Comparison of ENCODE assay signal across 22 cellular contexts in genomic region chr6:53579338-53579737, GRCh38. TPM values are rescaled to one million over a fixed set of nuclear protein-coding genes. Genes with fewer than 3 reads are reported as not detected.
A peak's percentile ranks its signal among the peaks of the same experiment; 100 is the strongest.
DNase-seq lines count a peak whose midpoint lies in the region; ATAC-seq and TF ChIP-seq lines count a peak whose summit lies in the region.
"Had no signal": no experiment of that assay in that cellular context is flagged by ENCODE, and none has a peak within 500 bp of the region (broad histone marks: within the 10 kb centered on the region; RNA-seq: fewer than 3 reads in every experiment).

No MANE protein-coding gene starts in this region.

- peaks cover 18% of the 10 kb centered on the region for H3K4me1 Mint-ChIP-seq in activated naive CD8-positive, alpha-beta T cell treated with anti-CD3 and anti-CD28 coated beads, Interleukin-2, amount 50 U/mL, for 24 hours
- no peaks in the 10 kb centered on the region for H3K4me1 Mint-ChIP-seq in activated naive CD8-positive, alpha-beta T cell treated with anti-CD3 and anti-CD28 coated beads for 36 hours
- H3K4me1 Mint-ChIP-seq in CD8-positive, alpha-beta T cell (ENCODE audit: low read depth): no peaks in the 10 kb centered on the region
- H3K4me1 Mint-ChIP-seq in Calu3 (ENCODE audit: low read depth, unreplicated experiment): no peaks in the 10 kb centered on the region

- intact Hi-C loops in CD8-positive, alpha-beta T cell (cut with DNase I, micrococcal nuclease): no loop called here
- intact Hi-C loops in Calu3 (cut with micrococcal nuclease; ENCODE audit: unreplicated experiment): no loop called here

- TF ChIP-seq CTCF in CD8-positive, alpha-beta T cell (IDR thresholded peaks at IDR 0.05): no peak
- TF ChIP-seq CTCF in foreskin fibroblast (IDR thresholded peaks at IDR 0.05; ENCODE audit: low read depth, low read length): no peak
- TF ChIP-seq CTCF in Calu3 (IDR thresholded peaks at IDR 0.05; ENCODE audit: unreplicated experiment): no peak

- no peaks in the 10 kb centered on the region for H3K4me1 ChIP-seq in CD8-positive, alpha-beta T cell (ENCODE audit: insufficient read depth, low read length)
- H3K4me1 ChIP-seq: thyroid gland had no signal

- peak overlapping the region; percentile 55 for H3K27ac Mint-ChIP-seq in activated naive CD8-positive, alpha-beta T cell treated with anti-CD3 and anti-CD28 coated beads, Interleukin-2, amount 50 U/mL, for 24 hours
- no peak overlapping the region for H3K27ac Mint-ChIP-seq in activated naive CD8-positive, alpha-beta T cell treated with anti-CD3 and anti-CD28 coated beads for 36 hours
- H3K27ac Mint-ChIP-seq in CD8-positive, alpha-beta T cell: no peak overlapping the region
- no peak overlapping the region for H3K27ac Mint-ChIP-seq in Calu3 (ENCODE audit: unreplicated experiment)
- H3K27ac Mint-ChIP-seq: activated naive CD8-positive, alpha-beta T cell; CD4-positive, alpha-beta T cell; T-helper 17 cell had no signal

- ATAC-seq in activated naive CD8-positive, alpha-beta T cell treated with anti-CD3 and anti-CD28 coated beads, Interleukin-2, amount 50 U/mL, for 24 hours: peak; percentile 76
- ATAC-seq in CD8-positive, alpha-beta T cell: no peak
- ATAC-seq: gastroesophageal sphincter, right cardiac atrium, T-helper 17 cell had no signal

- CTCF ChIA-PET in CD8-positive, alpha-beta T cell (lab: Charles Lee): no interaction called here
- CTCF ChIA-PET in Calu3 (lab: Charles Lee): interaction anchor here (0.6 kb wide), 1 partner anchor 230 kb away, joined by 3 read pairs; the partner anchor contains the start of gene ELOVL5

- peaks cover 4% of the 10 kb centered on the region for H3K9me3 Mint-ChIP-seq in activated naive CD8-positive, alpha-beta T cell treated with anti-CD3 and anti-CD28 coated beads, Interleukin-2, amount 50 U/mL, for 24 hours
- no peaks in the 10 kb centered on the region for H3K9me3 Mint-ChIP-seq in activated naive CD8-positive, alpha-beta T cell treated with anti-CD3 and anti-CD28 coated beads for 36 hours
- H3K9me3 Mint-ChIP-seq in CD8-positive, alpha-beta T cell: no peaks in the 10 kb centered on the region
- H3K9me3 Mint-ChIP-seq in Calu3 (ENCODE audit: low read depth, unreplicated experiment): no peaks in the 10 kb centered on the region
- H3K9me3 Mint-ChIP-seq: CD4-positive, alpha-beta T cell had no signal

- DNase-seq in activated naive CD8-positive, alpha-beta T cell treated with anti-CD3 and anti-CD28 coated beads, Interleukin-2, amount 50 U/mL, for 24 hours: no peak
- no peak for DNase-seq in activated naive CD8-positive, alpha-beta T cell treated with anti-CD3 and anti-CD28 coated beads for 36 hours
- peak; percentile 46 for DNase-seq in activated naive CD4-positive, alpha-beta T cell treated with anti-CD3 and anti-CD28 coated beads, Interleukin-2, amount 50 U/mL, for 16 hours
- DNase-seq in stimulated activated CD4-positive, alpha-beta T cell treated with anti-CD3 and anti-CD28 coated beads, Interleukin-2, amount 100 ng/mL, for 24 hours: peak; percentile 49 to 56
- no peak for DNase-seq in CD8-positive, alpha-beta T cell
- DNase-seq in foreskin fibroblast (no peak), Calu3 (no peak)
- DNase-seq: CD4-positive, alpha-beta T cell; effector CD8-positive, alpha-beta T cell; GF-D8; kidney; NCI-H1105; NCI-H2081; NCI-H446; NK-92 treated with Interleukin-12 subunit alpha and Interleukin-12 subunit beta, amount 100 ng/mL, for 24 hours; occipital lobe; right cardiac atrium; T-helper 17 cell; thyroid gland had no signal

- no peaks in the 10 kb centered on the region for H3K36me3 ChIP-seq in CD8-positive, alpha-beta T cell (ENCODE audit: insufficient read depth, low read length)
- H3K36me3 ChIP-seq: gastroesophageal sphincter, SJSA1, thyroid gland had no signal

- no peaks in the 10 kb centered on the region for H3K27me3 ChIP-seq in CD8-positive, alpha-beta T cell (ENCODE audit: insufficient read depth, low read length)
- H3K27me3 ChIP-seq: gastroesophageal sphincter, SJSA1, thyroid gland had no signal

- H3K9me3 ChIP-seq in CD8-positive, alpha-beta T cell (ENCODE audit: low read length): no peaks in the 10 kb centered on the region
- H3K9me3 ChIP-seq: gastroesophageal sphincter, SJSA1, thyroid gland had no signal

- no peak overlapping the region for H3K27ac ChIP-seq in CD8-positive, alpha-beta T cell (ENCODE audit: low read depth, low read length)
- H3K27ac ChIP-seq: gastroesophageal sphincter, SJSA1, thyroid gland had no signal

- H3K36me3 Mint-ChIP-seq in activated naive CD8-positive, alpha-beta T cell treated with anti-CD3 and anti-CD28 coated beads, Interleukin-2, amount 50 U/mL, for 24 hours (ENCODE audit: low read depth): no peaks in the 10 kb centered on the region
- no peaks in the 10 kb centered on the region for H3K36me3 Mint-ChIP-seq in activated naive CD8-positive, alpha-beta T cell treated with anti-CD3 and anti-CD28 coated beads for 36 hours
- no peaks in the 10 kb centered on the region for H3K36me3 Mint-ChIP-seq in CD8-positive, alpha-beta T cell
- H3K36me3 Mint-ChIP-seq in Calu3 (ENCODE audit: insufficient read depth, unreplicated experiment): no peaks in the 10 kb centered on the region
- H3K36me3 Mint-ChIP-seq: activated naive CD8-positive, alpha-beta T cell had no signal

- no TSS peak for BruUV-seq in Calu3 (replicated peaks; lab: Mats Ljungman, UMichigan)

- H3K4me3 Mint-ChIP-seq in activated naive CD8-positive, alpha-beta T cell treated with anti-CD3 and anti-CD28 coated beads, Interleukin-2, amount 50 U/mL, for 24 hours: no peak overlapping the region
- H3K4me3 Mint-ChIP-seq in activated naive CD8-positive, alpha-beta T cell treated with anti-CD3 and anti-CD28 coated beads for 36 hours: no peak overlapping the region
- no peak overlapping the region for H3K4me3 Mint-ChIP-seq in CD8-positive, alpha-beta T cell
- no peak overlapping the region for H3K4me3 Mint-ChIP-seq in Calu3 (ENCODE audit: low read depth, unreplicated experiment)
- H3K4me3 Mint-ChIP-seq: activated naive CD8-positive, alpha-beta T cell; CD4-positive, alpha-beta T cell; T-helper 17 cell had no signal

- H3K27me3 Mint-ChIP-seq in activated naive CD8-positive, alpha-beta T cell treated with anti-CD3 and anti-CD28 coated beads, Interleukin-2, amount 50 U/mL, for 24 hours: no peaks in the 10 kb centered on the region
- no peaks in the 10 kb centered on the region for H3K27me3 Mint-ChIP-seq in activated naive CD8-positive, alpha-beta T cell treated with anti-CD3 and anti-CD28 coated beads for 36 hours
- no peaks in the 10 kb centered on the region for H3K27me3 Mint-ChIP-seq in CD8-positive, alpha-beta T cell (ENCODE audit: low read depth)
- no peaks in the 10 kb centered on the region for H3K27me3 Mint-ChIP-seq in Calu3 (ENCODE audit: unreplicated experiment)
- H3K27me3 Mint-ChIP-seq: activated naive CD8-positive, alpha-beta T cell; CD4-positive, alpha-beta T cell; T-helper 17 cell had no signal

- H3K4me3 ChIP-seq in CD8-positive, alpha-beta T cell (ENCODE audit: low read depth, low read length): no peak overlapping the region
- no peak overlapping the region for H3K4me3 ChIP-seq in foreskin fibroblast (ENCODE audit: low read depth in 1 of 2, low read length in 2 of 2)
- H3K4me3 ChIP-seq: gastroesophageal sphincter, SJSA1, thyroid gland had no signal

- POLR2A ChIA-PET in CD8-positive, alpha-beta T cell (lab: Charles Lee): no interaction called here

RNA-seq across cellular contexts. Expression of gene GCLC, which starts 34.4 kb away (rescaled TPM):
- 10 to 100 TPM; 25.3 to 29.6 TPM for total RNA-seq in activated naive CD8-positive, alpha-beta T cell treated with anti-CD3 and anti-CD28 coated beads for 36 hours
- total RNA-seq in CD8-positive, alpha-beta T cell: 10 to 100 TPM; 13.1 to 13.6 TPM
- total RNA-seq in Calu3 (2022): 45.7 and 45.9 TPM in 2 replicates

Comparison
In these comparisons a context has a peak if more than half of its experiments do, and no peak if none do; other contexts are left out.
1. DNase-seq: peak in activated naive CD4-positive, alpha-beta T cell treated with anti-CD3 and anti-CD28 coated beads, Interleukin-2, amount 50 U/mL, for 16 hours (single experiment) and stimulated activated CD4-positive, alpha-beta T cell treated with anti-CD3 and anti-CD28 coated beads, Interleukin-2, amount 100 ng/mL, for 24 hours (2 of 2); none in activated naive CD8-positive, alpha-beta T cell treated with anti-CD3 and anti-CD28 coated beads, Interleukin-2, amount 50 U/mL, for 24 hours (single experiment), activated naive CD8-positive, alpha-beta T cell treated with anti-CD3 and anti-CD28 coated beads for 36 hours (single experiment), CD8-positive, alpha-beta T cell (0 of 7), foreskin fibroblast (0 of 2) and Calu3 (single experiment).